8 cellular contexts compared by ENCODE assay signal in the genomic region with DNA sequence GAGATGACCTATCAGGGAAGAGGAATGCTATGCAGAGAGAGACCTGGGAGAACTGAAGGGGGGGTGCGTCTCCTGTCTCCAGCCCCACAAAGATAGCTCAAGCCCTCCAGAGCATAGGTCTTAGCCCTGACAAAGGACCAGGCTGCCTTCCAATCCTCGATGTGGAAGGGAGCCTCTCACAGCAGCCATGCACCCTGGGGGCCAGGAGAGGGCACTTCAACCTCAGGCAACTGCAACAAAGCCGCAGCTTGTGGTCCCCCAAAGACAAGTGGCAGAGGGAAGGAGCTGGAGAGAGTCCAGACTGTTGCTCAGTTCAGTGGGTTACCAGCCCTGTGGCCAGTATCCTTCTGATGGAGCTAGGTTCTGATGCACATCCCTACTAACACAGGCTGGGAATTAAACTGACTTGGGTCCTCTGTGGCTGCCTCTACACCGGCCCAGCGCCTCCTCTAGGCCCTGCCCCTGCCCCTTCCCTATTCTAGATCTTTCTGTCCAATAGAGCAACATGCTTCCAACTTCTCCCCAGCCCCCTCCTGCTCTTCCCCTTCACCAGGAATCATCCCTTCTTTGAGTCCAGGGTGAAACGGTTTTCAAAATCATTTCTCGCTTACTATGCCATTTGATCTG.
DNase-seq lines count a peak whose midpoint lies in the region; ATAC-seq and TF ChIP-seq lines count a peak whose summit lies in the region.

No MANE protein-coding gene starts in this region.

- intact Hi-C loops in gastrocnemius medialis (cut with DNase I; ENCODE audit: low total_unique reads), result loop anchor here (1.0 to 5.0 kb wide), 3 partner anchors 20 to 125 kb away; no protein-coding TSS in a partner anchor

- H3K36me3 ChIP-seq in hepatocyte (replicated peaks; ENCODE audit: insufficient read depth, low read depth) (no peaks in the 10 kb centered on the region), gastrocnemius medialis (no peaks in the 10 kb centered on the region)

- no peaks in the 10 kb centered on the region for H3K79me2 ChIP-seq in hepatocyte

- DNase-seq in AG09319 (ENCODE audit: extremely low read depth, low read depth), result no peak
- peak; percentile 25 for DNase-seq in NCI-H460 (ENCODE audit: extremely low read depth, low read depth)
- peak in 53 of 56 donors; percentile 4 to 83 (median 56) for DNase-seq in amygdala (lab: John Stamatoyannopoulos, UW)
- DNase-seq in hepatocyte (ENCODE audit: low spot score), result peak; percentile 85
- peak in 1 of 2 donors; percentile 16 for DNase-seq in gastrocnemius medialis
- no peak for DNase-seq in HCEC 1CT

- TF ChIP-seq CTCF in AG09319 (IDR thresholded peaks at IDR 0.05; ENCODE audit: low read depth, low read length), result peak; percentile 68
- TF ChIP-seq CTCF in hepatocyte (IDR thresholded peaks at IDR 0.05; ENCODE audit: poor library complexity), result peak; percentile 91
- TF ChIP-seq CTCF in gastrocnemius medialis (IDR thresholded peaks at IDR 0.05 in 4 of 5, conservative IDR thresholded peaks at IDR 0.05 in 1 of 5), result peak; percentile 21 to 70 (median 41)

- H3K4me1 ChIP-seq in hepatocyte (ENCODE audit: insufficient read depth) (no peaks in the 10 kb centered on the region), gastrocnemius medialis (no peaks in the 10 kb centered on the region)

- no peaks in the 10 kb centered on the region for H4K20me1 ChIP-seq in hepatocyte (ENCODE audit: insufficient read depth, poor library complexity, severe bottlenecking)

- no peak overlapping the region for H3K27ac ChIP-seq in hepatocyte
- no peak overlapping the region for H3K27ac ChIP-seq in gastrocnemius medialis

- ATAC-seq in GM18502 (IDR thresholded peaks at IDR 0.05; ENCODE audit: poor library complexity, unreplicated experiment) (peak; percentile 83), HG03378 (IDR thresholded peaks at IDR 0.05; ENCODE audit: unreplicated experiment) (peak; percentile 79), gastrocnemius medialis (peak; percentile 36 to 42)

- no peak overlapping the region for H3K4me2 ChIP-seq in hepatocyte

- TF ChIP-seq POLR2A in gastrocnemius medialis (IDR thresholded peaks at IDR 0.05), result no peak

- in situ Hi-C loops in gastrocnemius medialis (cut with MboI; ENCODE audit: low sequenced_read_pairs in 4 of 4), result loop anchor here in 2 of 4 donors (5.0 to 10.0 kb wide), 2 partner anchors 122 to 125 kb away; no protein-coding TSS in a partner anchor

- H3K9me3 ChIP-seq in hepatocyte (ENCODE audit: low read depth), result no peaks in the 10 kb centered on the region
- no peaks in the 10 kb centered on the region for H3K9me3 ChIP-seq in gastrocnemius medialis

- H3K4me3 ChIP-seq in hepatocyte, result no peak overlapping the region
- H3K4me3 ChIP-seq in gastrocnemius medialis, result no peak overlapping the region

- no peaks in the 10 kb centered on the region for H3K9me2 ChIP-seq in hepatocyte (replicated peaks; ENCODE audit: insufficient read depth)

- 45% methylated on average over 7 of the region's 7 CpGs for WGBS in hepatocyte (ENCODE audit: low lambda C conversion rate, missing lambda C conversion rate)

- no peak overlapping the region for H2AFZ ChIP-seq in hepatocyte

- H3K27me3 ChIP-seq in hepatocyte (peaks cover 4% of the 10 kb centered on the region), gastrocnemius medialis (no peaks in the 10 kb centered on the region)

Comparison
In these comparisons a context has a peak if more than half of its experiments do, and no peak if none do; other contexts are left out.
1. DNase-seq: peak in NCI-H460 (single experiment), amygdala (53 of 56) and hepatocyte (single experiment); none in AG09319 (single experiment) and HCEC 1CT (single experiment).
2. CTCF ChIP-seq: peak in every context shown above with its lines; median percentile 91 in hepatocyte; 68 in AG09319; 41 in gastrocnemius medialis.
3. Peak in every context shown above with its lines, with median percentiles within 50 percentile points of each other: ATAC-seq.